Comparison of ENCODE assay signal across 17 cellular contexts in the genomic region with DNA sequence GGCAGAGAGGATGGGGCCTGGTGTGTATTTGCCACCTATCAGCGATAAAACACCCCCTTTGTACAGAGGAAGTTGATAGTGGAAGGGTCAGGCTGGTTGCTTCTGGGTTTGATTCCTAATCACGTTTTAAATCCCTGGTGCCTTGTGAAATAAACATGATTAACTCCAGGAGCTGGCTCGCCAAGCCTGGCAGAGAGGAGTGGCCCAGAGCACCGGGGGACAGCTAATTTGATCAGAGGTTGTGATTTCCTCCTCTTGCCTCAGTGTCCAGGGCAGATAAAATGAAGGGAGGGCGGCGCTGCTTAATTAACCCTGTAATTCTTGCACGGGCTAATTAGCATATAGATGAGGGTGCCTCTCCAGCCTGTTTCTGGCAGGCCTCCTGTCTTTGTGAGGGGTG.
DNase-seq lines count a peak whose midpoint lies in the region; ATAC-seq and TF ChIP-seq lines count a peak whose summit lies in the region.
"Had no signal": no experiment of that assay in that cellular context is flagged by ENCODE, and none has a peak within 500 bp of the region (broad histone marks: within the 10 kb centered on the region; RNA-seq: fewer than 3 reads in every experiment).

No MANE protein-coding gene starts in this region.

- intact Hi-C loops in body of pancreas (cut with DNase I) = no loop called here

- WGBS in body of pancreas, 2 donors = 54 to 61% methylated on average over 7 of the region's 7 CpGs

- TF ChIP-seq POLR2A in body of pancreas (IDR thresholded peaks at IDR 0.05) = peak in 2 of 3 donors; percentile 37 to 39

- H3K4me1 ChIP-seq in body of pancreas = peaks cover 46% of the 10 kb centered on the region
- H3K4me1 ChIP-seq: adrenal gland, HAP-1 had no signal

- peak overlapping the region; percentile 41 to 91 (median 88) for H3K27ac ChIP-seq in body of pancreas
- H3K27ac ChIP-seq: 22Rv1, adrenal gland, upper lobe of left lung had no signal

- DNase-seq in DMS 273 (lab: John Stamatoyannopoulos, UW; ENCODE audit: unreplicated experiment) (peak; percentile 19), DMS 273 treated with DMSO at 0.1 percent for 48 hours (lab: John Stamatoyannopoulos, UW) (no peak), NCI-H82 (lab: John Stamatoyannopoulos, UW) (peak; percentile 91), body of pancreas (peak in 3 of 4 donors; percentile 39 to 52 (median 48)), retina (peak; percentile 40), kidney tubule cell (ENCODE audit: low spot score) (no peak), DMS153 treated with DMSO at 0.1 percent for 48 hours (lab: John Stamatoyannopoulos, UW; ENCODE audit: unreplicated experiment) (no peak)
- DNase-seq: C1 segment of cervical spinal cord; DMS53; KG1; NCI-H1092 treated with DMSO at 0.1 percent for 48 hours; stimulated activated naive B cell treated with anti-CD40 and anti-IgM and Interleukin-4, amounts not matched to agents 10 μg/mL and 1 μg/mL and 100 μg/mL, for 72 hours had no signal

- H3K27me3 ChIP-seq in body of pancreas = no peaks in the 10 kb centered on the region
- H3K27me3 ChIP-seq: adrenal gland, upper lobe of left lung had no signal

- H3K4me3 ChIP-seq in body of pancreas = no peak overlapping the region
- H3K4me3 ChIP-seq: adrenal gland, HAP-1, upper lobe of left lung had no signal

- ATAC-seq in body of pancreas = peak; percentile 39
- ATAC-seq in HG03175 (IDR thresholded peaks at IDR 0.05; ENCODE audit: unreplicated experiment) = no peak
- ATAC-seq: stimulated activated naive B cell treated with anti-CD40 and anti-IgM and Interleukin-4, amounts not matched to agents 10 μg/mL and 1 μg/mL and 100 μg/mL, for 72 hours had no signal

- no peak for TF ChIP-seq CTCF in body of pancreas (IDR thresholded peaks at IDR 0.05)

- H3K36me3 ChIP-seq in body of pancreas (replicated peaks in 1 of 2; ENCODE audit: insufficient read depth in 1 of 2, low read depth in 2 of 2) = no peaks in the 10 kb centered on the region
- H3K36me3 ChIP-seq: adrenal gland, HAP-1, upper lobe of left lung had no signal

- H3K9me3 ChIP-seq in body of pancreas = peaks cover 0 to 3% (median 0%) of the 10 kb centered on the region in 3 donors
- H3K9me3 ChIP-seq: HAP-1 had no signal

Comparison
In these comparisons a context has a peak if more than half of its experiments do, and no peak if none do; other contexts are left out.
1. DNase-seq: peak in DMS 273 (single experiment), NCI-H82 (single experiment), body of pancreas (3 of 4) and retina (single experiment); none in DMS 273 treated with DMSO at 0.1 percent for 48 hours (single experiment), kidney tubule cell (single experiment) and DMS153 treated with DMSO at 0.1 percent for 48 hours (single experiment).